Comparison of ENCODE assay signal across 9 cellular contexts in the genomic region with DNA sequence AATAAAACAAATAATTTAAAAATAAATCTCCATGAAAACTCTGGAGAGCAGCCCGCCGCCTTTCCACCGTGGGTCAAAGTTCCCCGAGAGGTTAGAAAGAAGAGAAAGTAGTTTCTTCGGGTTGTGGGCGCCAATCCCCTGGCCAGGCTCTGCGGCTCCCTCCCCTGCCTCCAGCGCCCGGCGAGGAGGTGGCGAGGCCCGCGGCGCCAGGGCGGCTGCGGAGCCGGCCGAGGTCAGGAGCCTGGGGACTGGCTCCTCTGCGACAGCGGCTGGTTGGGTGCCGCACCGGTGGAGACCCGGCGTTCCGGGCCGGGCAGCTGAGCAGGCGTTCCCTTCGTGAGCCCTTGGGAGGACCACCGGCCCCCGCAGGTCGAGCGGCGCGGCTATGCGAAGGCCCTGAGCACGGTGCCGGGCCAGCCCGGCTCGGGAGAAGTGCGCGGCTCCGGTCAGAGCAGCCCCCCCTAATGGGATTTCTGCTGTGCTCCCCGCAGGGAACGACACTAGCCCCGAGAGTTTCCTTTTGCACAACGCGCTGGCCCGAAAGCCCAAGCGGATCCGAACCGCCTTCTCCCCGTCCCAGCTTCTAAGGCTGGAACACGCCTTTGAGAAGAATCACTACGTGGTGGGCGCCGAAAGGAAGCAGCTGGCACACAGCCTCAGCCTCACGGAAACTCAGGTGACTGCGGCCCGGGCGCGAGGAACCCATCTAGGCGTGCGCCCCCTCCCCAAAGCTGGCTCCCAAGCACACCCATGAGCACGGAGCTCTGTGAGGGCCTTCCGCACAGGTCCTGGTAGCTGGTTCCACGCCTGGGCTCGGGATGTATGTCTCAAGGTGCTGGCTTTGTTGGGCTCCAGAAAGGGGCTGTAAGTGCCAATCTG. TPM values are rescaled to one million over a fixed set of nuclear protein-coding genes. Genes with fewer than 3 reads are reported as not detected.
DNase-seq lines count a peak whose midpoint lies in the region; ATAC-seq and TF ChIP-seq lines count a peak whose summit lies in the region.
"Had no signal": no experiment of that assay in that cellular context is flagged by ENCODE, and none has a peak within 500 bp of the region (broad histone marks: within the 10 kb centered on the region; RNA-seq: fewer than 3 reads in every experiment).

No MANE protein-coding gene starts in this region.

- intact Hi-C loops in esophagus muscularis mucosa (cut with DNase I) (no loop called here), uterus (cut with DNase I; ENCODE audit: low total_unique reads) (loop anchor here (2.0 to 10.0 kb wide), 3 partner anchors 101 to 699 kb away; no protein-coding TSS in a partner anchor)
- intact Hi-C loops in naive thymus-derived CD4-positive, alpha-beta T cell (cut with micrococcal nuclease): no loop called here

- CTCF ChIA-PET in naive thymus-derived CD4-positive, alpha-beta T cell (lab: Charles Lee): no interaction called here

- TF ChIP-seq POLR2A in esophagus muscularis mucosa (IDR thresholded peaks at IDR 0.05; ENCODE audit: low read depth) (no peak), uterus (IDR thresholded peaks at IDR 0.05) (no peak)

- H3K4me1 ChIP-seq in esophagus muscularis mucosa (peaks cover 40 to 66% (median 58%) of the 10 kb centered on the region in 4 donors), uterus (peaks cover 0 to 2% of the 10 kb centered on the region in 2 donors)
- H3K4me1 ChIP-seq in naive thymus-derived CD4-positive, alpha-beta T cell (ENCODE audit: control insufficient read depth in 2 of 2, insufficient read depth in 2 of 2, low read length in 2 of 2): no peaks in the 10 kb centered on the region

- H3K9me3 ChIP-seq in esophagus muscularis mucosa (no peaks in the 10 kb centered on the region), uterus (no peaks in the 10 kb centered on the region)
- H3K9me3 ChIP-seq in naive thymus-derived CD4-positive, alpha-beta T cell (ENCODE audit: control insufficient read depth in 2 of 3, low read length in 3 of 3): no peaks in the 10 kb centered on the region

- peaks cover 36% of the 10 kb centered on the region for H3K4me1 Mint-ChIP-seq in activated naive CD8-positive, alpha-beta T cell (ENCODE audit: low read depth)
- peaks cover 27% of the 10 kb centered on the region for H3K4me1 Mint-ChIP-seq in activated naive CD8-positive, alpha-beta T cell treated with anti-CD3 and anti-CD28 coated beads for 36 hours
- peaks cover 16 to 50% (median 45%) of the 10 kb centered on the region in 7 donors for H3K4me1 Mint-ChIP-seq in naive thymus-derived CD4-positive, alpha-beta T cell

- H3K4me3 ChIP-seq in esophagus muscularis mucosa: peak overlapping the region; percentile 46 to 54 (median 46)
- no peak overlapping the region for H3K4me3 ChIP-seq in naive thymus-derived CD4-positive, alpha-beta T cell (ENCODE audit: low read length)
- H3K4me3 ChIP-seq in uterus: peak overlapping the region; percentile 60 to 77

- H3K27ac ChIP-seq in esophagus muscularis mucosa (replicated peaks in 1 of 4): no peak overlapping the region
- no peak overlapping the region for H3K27ac ChIP-seq in naive thymus-derived CD4-positive, alpha-beta T cell (ENCODE audit: low read depth, low read length)
- H3K27ac ChIP-seq in uterus: peak overlapping the region; percentile 98

- H3K36me3 Mint-ChIP-seq in activated naive CD8-positive, alpha-beta T cell: no peaks in the 10 kb centered on the region
- H3K36me3 Mint-ChIP-seq in activated naive CD8-positive, alpha-beta T cell treated with anti-CD3 and anti-CD28 coated beads for 36 hours: no peaks in the 10 kb centered on the region
- peaks cover 0 to 5% (median 0%) of the 10 kb centered on the region in 5 donors for H3K36me3 Mint-ChIP-seq in naive thymus-derived CD4-positive, alpha-beta T cell

- no peak for ATAC-seq in naive thymus-derived CD4-positive, alpha-beta T cell
- no peak for ATAC-seq in HG03460 (IDR thresholded peaks at IDR 0.05; ENCODE audit: unreplicated experiment)
- ATAC-seq in GM21360 (IDR thresholded peaks at IDR 0.05; ENCODE audit: unreplicated experiment): no peak

- H3K27me3 ChIP-seq in esophagus muscularis mucosa: peaks cover 0 to 100% (median 84%) of the 10 kb centered on the region in 4 donors
- H3K27me3 ChIP-seq in naive thymus-derived CD4-positive, alpha-beta T cell (ENCODE audit: control insufficient read depth in 2 of 2, insufficient read depth in 2 of 2, low read length in 2 of 2): peaks cover 0 to 24% of the 10 kb centered on the region in 2 donors
- H3K27me3 ChIP-seq in uterus: no peaks in the 10 kb centered on the region

- peak overlapping the region; percentile 75 for H3K4me3 Mint-ChIP-seq in activated naive CD8-positive, alpha-beta T cell
- H3K4me3 Mint-ChIP-seq in activated naive CD8-positive, alpha-beta T cell treated with anti-CD3 and anti-CD28 coated beads for 36 hours: no peak overlapping the region
- H3K4me3 Mint-ChIP-seq in naive thymus-derived CD4-positive, alpha-beta T cell: peak overlapping the region in 7 of 10 donors; percentile 53 to 85 (median 73)

- H3K36me3 ChIP-seq in esophagus muscularis mucosa (no peaks in the 10 kb centered on the region), uterus (no peaks in the 10 kb centered on the region)
- no peaks in the 10 kb centered on the region for H3K36me3 ChIP-seq in naive thymus-derived CD4-positive, alpha-beta T cell (ENCODE audit: control insufficient read depth in 2 of 3, insufficient read depth in 3 of 3, low read length in 3 of 3)

- H3K27ac Mint-ChIP-seq in activated naive CD8-positive, alpha-beta T cell: no peak overlapping the region
- H3K27ac Mint-ChIP-seq in activated naive CD8-positive, alpha-beta T cell treated with anti-CD3 and anti-CD28 coated beads for 36 hours: no peak overlapping the region
- no peak overlapping the region for H3K27ac Mint-ChIP-seq in naive thymus-derived CD4-positive, alpha-beta T cell

- TF ChIP-seq EP300 in esophagus muscularis mucosa (IDR thresholded peaks at IDR 0.05): no peak

- TF ChIP-seq CTCF in esophagus muscularis mucosa (IDR thresholded peaks at IDR 0.05): no peak
- no peak for TF ChIP-seq CTCF in uterus (IDR thresholded peaks at IDR 0.05)

- 10% methylated on average over 34 of the region's 67 CpGs for WGBS in esophagus muscularis mucosa

- POLR2A ChIA-PET in naive thymus-derived CD4-positive, alpha-beta T cell (lab: Charles Lee): no interaction called here

- DNase-seq in activated naive CD8-positive, alpha-beta T cell treated with anti-CD3 and anti-CD28 coated beads for 36 hours: no peak
- DNase-seq in esophagus muscularis mucosa (ENCODE audit: extremely low spot score): no peak
- DNase-seq in naive thymus-derived CD4-positive, alpha-beta T cell: no peak
- no peak for DNase-seq in uterus
- DNase-seq in central memory CD4-positive, alpha-beta T cell: no peak
- DNase-seq: NCI-H748 treated with DMSO at 0.1 percent for 48 hours had no signal

- no peaks in the 10 kb centered on the region for H3K9me3 Mint-ChIP-seq in activated naive CD8-positive, alpha-beta T cell (ENCODE audit: low read depth)
- H3K9me3 Mint-ChIP-seq in activated naive CD8-positive, alpha-beta T cell treated with anti-CD3 and anti-CD28 coated beads for 36 hours: no peaks in the 10 kb centered on the region
- peaks cover 0 to 4% (median 0%) of the 10 kb centered on the region in 11 donors for H3K9me3 Mint-ChIP-seq in naive thymus-derived CD4-positive, alpha-beta T cell

- H3K27me3 Mint-ChIP-seq in activated naive CD8-positive, alpha-beta T cell: peaks cover 50% of the 10 kb centered on the region
- H3K27me3 Mint-ChIP-seq in activated naive CD8-positive, alpha-beta T cell treated with anti-CD3 and anti-CD28 coated beads for 36 hours: peaks cover 95% of the 10 kb centered on the region
- H3K27me3 Mint-ChIP-seq in naive thymus-derived CD4-positive, alpha-beta T cell: peaks cover 65 to 93% (median 75%) of the 10 kb centered on the region in 5 donors

RNA-seq across cellular contexts. Expression of gene EMX2, which starts 2.8 kb away (rescaled TPM):
- total RNA-seq in activated naive CD8-positive, alpha-beta T cell treated with anti-CD3 and anti-CD28 coated beads for 36 hours: not detected
- under 1 TPM in 2 of 4 donors, not detected in 2; 0.52 to 0.71 TPM for total RNA-seq in esophagus muscularis mucosa
- not detected for total RNA-seq in naive thymus-derived CD4-positive, alpha-beta T cell
- not detected for polyA plus RNA-seq in naive thymus-derived CD4-positive, alpha-beta T cell
- total RNA-seq in uterus: 100 to 1,000 TPM in 1 of 4 donors, 10 to 100 TPM in 2, 1 to 10 TPM in 1; 6.7 to 154 (median 17.1) TPM

Comparison
In these comparisons a context has a peak if more than half of its experiments do, and no peak if none do; other contexts are left out.
1. H3K27ac ChIP-seq: peak in uterus (2 of 2); none in esophagus muscularis mucosa (0 of 4) and naive thymus-derived CD4-positive, alpha-beta T cell (single experiment).
2. RNA of gene EMX2, which starts 2.8 kb away (total RNA-seq): 6.7 to 154 TPM in uterus; 0.52 to 0.71 TPM in esophagus muscularis mucosa, not detected in activated naive CD8-positive, alpha-beta T cell treated with anti-CD3 and anti-CD28 coated beads for 36 hours and not detected in naive thymus-derived CD4-positive, alpha-beta T cell; every median in the first group is over 4 times any median in the second.